In genomic region chr1:13732971-13733667, GRCh38 we compare ENCODE assay signal across 11 cellular contexts. TPM values are rescaled to one million over a fixed set of nuclear protein-coding genes. Genes with fewer than 3 reads are reported as not detected.
DNase-seq lines count a peak whose midpoint lies in the region; ATAC-seq and TF ChIP-seq lines count a peak whose summit lies in the region.
"Had no signal": no experiment of that assay in that cellular context is flagged by ENCODE, and none has a peak within 500 bp of the region (broad histone marks: within the 10 kb centered on the region; RNA-seq: fewer than 3 reads in every experiment).

No MANE protein-coding gene starts in this region.

- no peaks in the 10 kb centered on the region for H3K9me3 ChIP-seq in CD8-positive, alpha-beta memory T cell (ENCODE audit: low read length)
- H3K9me3 ChIP-seq in mucosa of descending colon (no peaks in the 10 kb centered on the region), stomach (no peaks in the 10 kb centered on the region)

- DNase-seq in CD8-positive, alpha-beta memory T cell = peak in 4 of 5 donors; percentile 13 to 77 (median 60)
- DNase-seq in MV-4-11 (lab: John Stamatoyannopoulos, UW) (peak; percentile 63), activated T-helper 1 cell treated with Interleukin-2 at 50 U/mL for 16 hours (ENCODE audit: low read depth) (peak; percentile 7), mucosa of descending colon (no peak), stomach (no peak), glutamatergic neuron (no peak), NCI-H510A treated with DMSO at 0.1 percent for 48 hours (lab: John Stamatoyannopoulos, UW) (no peak), putamen (ENCODE audit: low spot score) (no peak)
- DNase-seq: DMS53, NCI-H187 treated with DMSO at 0.1 percent for 48 hours, Right ventricle myocardium superior had no signal

- CTCF ChIA-PET in CD8-positive, alpha-beta memory T cell (lab: Charles Lee) = interaction anchor here (1.2 to 2.6 kb wide), 2 partner anchors 16 to 30 kb away, joined by 4 to 10 read pairs; no protein-coding TSS in a partner anchor

- TF ChIP-seq CTCF in mucosa of descending colon (IDR thresholded peaks at IDR 0.05) (no peak), stomach (IDR thresholded peaks at IDR 0.05) (no peak), glutamatergic neuron (IDR thresholded peaks at IDR 0.05; ENCODE audit: partially characterized antibody, unreplicated experiment) (no peak)

- TF ChIP-seq EP300 in stomach (IDR thresholded peaks at IDR 0.05) = no peak

- peaks cover 66 to 87% (median 83%) of the 10 kb centered on the region in 3 donors for H3K4me1 Mint-ChIP-seq in CD8-positive, alpha-beta memory T cell
- H3K4me1 Mint-ChIP-seq in glutamatergic neuron (ENCODE audit: low read depth, unreplicated experiment) = peaks cover 10% of the 10 kb centered on the region

- H3K27me3 ChIP-seq in CD8-positive, alpha-beta memory T cell (ENCODE audit: insufficient read depth, low read length, poor library complexity, severe bottlenecking) = no peaks in the 10 kb centered on the region
- no peaks in the 10 kb centered on the region for H3K27me3 ChIP-seq in stomach

- H3K4me3 Mint-ChIP-seq in CD8-positive, alpha-beta memory T cell = peak overlapping the region; percentile 46 to 80 (median 70)
- no peak overlapping the region for H3K4me3 Mint-ChIP-seq in glutamatergic neuron (ENCODE audit: unreplicated experiment)

- peak overlapping the region; percentile 96 to 100 (median 98) for H3K27ac Mint-ChIP-seq in CD8-positive, alpha-beta memory T cell
- no peak overlapping the region for H3K27ac Mint-ChIP-seq in glutamatergic neuron (ENCODE audit: unreplicated experiment)

- no peaks in the 10 kb centered on the region for H3K36me3 ChIP-seq in CD8-positive, alpha-beta memory T cell (ENCODE audit: insufficient read depth, low read length)
- no peaks in the 10 kb centered on the region for H3K36me3 ChIP-seq in mucosa of descending colon (ENCODE audit: low read depth)
- peaks cover 0 to 7% (median 2%) of the 10 kb centered on the region in 4 donors for H3K36me3 ChIP-seq in stomach

- no peak for TF ChIP-seq POLR2A in stomach (IDR thresholded peaks at IDR 0.05)

- intact Hi-C loops in mucosa of descending colon (cut with DNase I, micrococcal nuclease) = no loop called here
- intact Hi-C loops in stomach (cut with DNase I; ENCODE audit: low total_unique reads) = no loop called here

- no peaks in the 10 kb centered on the region for H3K9me3 Mint-ChIP-seq in CD8-positive, alpha-beta memory T cell
- no peaks in the 10 kb centered on the region for H3K9me3 Mint-ChIP-seq in glutamatergic neuron (ENCODE audit: unreplicated experiment)

- H3K27me3 Mint-ChIP-seq in CD8-positive, alpha-beta memory T cell = no peaks in the 10 kb centered on the region
- H3K27me3 Mint-ChIP-seq in glutamatergic neuron (ENCODE audit: unreplicated experiment) = no peaks in the 10 kb centered on the region

- peaks cover 72% of the 10 kb centered on the region for H3K4me1 ChIP-seq in CD8-positive, alpha-beta memory T cell (ENCODE audit: insufficient read depth, low read length)
- H3K4me1 ChIP-seq in mucosa of descending colon (ENCODE audit: low read depth) (peaks cover 7% of the 10 kb centered on the region), stomach (peaks cover 0 to 35% (median 10%) of the 10 kb centered on the region in 4 donors)

- peaks cover 0 to 19% (median 0%) of the 10 kb centered on the region in 3 donors for H3K36me3 Mint-ChIP-seq in CD8-positive, alpha-beta memory T cell
- H3K36me3 Mint-ChIP-seq in glutamatergic neuron (ENCODE audit: unreplicated experiment) = no peaks in the 10 kb centered on the region

- ATAC-seq in mucosa of descending colon = peak; percentile 36

- H3K27ac ChIP-seq in CD8-positive, alpha-beta memory T cell (ENCODE audit: low read depth, low read length) = peak overlapping the region; percentile 36
- peak overlapping the region in 2 of 5 donors; percentile 3 to 22 for H3K27ac ChIP-seq in stomach

- peak overlapping the region; percentile 37 for H3K4me3 ChIP-seq in CD8-positive, alpha-beta memory T cell (ENCODE audit: low read length)
- H3K4me3 ChIP-seq in mucosa of descending colon = no peak overlapping the region
- H3K4me3 ChIP-seq in stomach = no peak overlapping the region

- POLR2A ChIA-PET in CD8-positive, alpha-beta memory T cell (lab: Charles Lee) = interaction anchor here (1.0 to 1.7 kb wide), 3 partner anchors 12 to 30 kb away, joined by 3 to 18 read pairs (median 4); no protein-coding TSS in a partner anchor

- WGBS in stomach, 5 donors = 71 to 81% (median 80%) methylated on average over 5 of the region's 5 CpGs

RNA-seq across cellular contexts. Expression of gene PRDM2, which starts 33.1 kb away (rescaled TPM):
- 10 to 100 TPM; 67.9 to 70.1 TPM for total RNA-seq in CD8-positive, alpha-beta memory T cell
- 24.4 TPM for polyA plus RNA-seq in CD8-positive, alpha-beta memory T cell
- 10 to 100 TPM; 34.7 to 56.1 (median 39.8) TPM for total RNA-seq in mucosa of descending colon
- 10 to 100 TPM; 11.6 to 77.7 (median 38.5) TPM for total RNA-seq in stomach
- polyA plus RNA-seq in stomach = 10 to 100 TPM; 10.1 to 13.3 (median 12.7) TPM
- total RNA-seq in glutamatergic neuron (ENCODE audit: unreplicated experiment) = 88.3 TPM

Comparison
In these comparisons a context has a peak if more than half of its experiments do, and no peak if none do; other contexts are left out.
1. DNase-seq: peak in CD8-positive, alpha-beta memory T cell (4 of 5), MV-4-11 (single experiment) and activated T-helper 1 cell treated with Interleukin-2 at 50 U/mL for 16 hours (single experiment); none in mucosa of descending colon (0 of 3), stomach (single experiment), glutamatergic neuron (single experiment), NCI-H510A treated with DMSO at 0.1 percent for 48 hours (single experiment) and putamen (single experiment).